Comparison of ENCODE assay signal across 10 cellular contexts in genomic region chr1:20405893-20406604, GRCh38.
A peak's percentile ranks its signal among the peaks of the same experiment; 100 is the strongest.
DNase-seq lines count a peak whose midpoint lies in the region; ATAC-seq and TF ChIP-seq lines count a peak whose summit lies in the region.
"Had no signal": no experiment of that assay in that cellular context is flagged by ENCODE, and none has a peak within 500 bp of the region (broad histone marks: within the 10 kb centered on the region; RNA-seq: fewer than 3 reads in every experiment).

No MANE protein-coding gene starts in this region.

- peak; percentile 27 for DNase-seq in activated CD8-positive, alpha-beta memory T cell treated with anti-CD3 and anti-CD28 coated beads, Interleukin-2, amount 10 ng/mL, durations not matched to agents 7 days and 5 days
- DNase-seq in activated CD8-positive, alpha-beta memory T cell treated with anti-CD3 and anti-CD28 coated beads, Interleukin-2, amount 50 U/mL, for 4 hours = no peak
- no peak for DNase-seq in activated B cell treated with CpG ODN at 0.5 μM for 24 hours
- peak; percentile 37 for DNase-seq in fibroblast of villous mesenchyme (ENCODE audit: low read depth)
- peak; percentile 55 for DNase-seq in type B pancreatic cell (ENCODE audit: extremely low spot score, unreplicated experiment)
- DNase-seq in GM13977 (ENCODE audit: low spot score) = no peak
- no peak for DNase-seq in activated naive CD8-positive, alpha-beta T cell treated with anti-CD3 and anti-CD28 coated beads for 36 hours
- DNase-seq in activated effector memory CD4-positive, alpha-beta T cell treated with anti-CD3 and anti-CD28 coated beads, Interleukin-2, amount 50 U/mL, for 16 hours = no peak

- no peak for ATAC-seq in activated CD8-positive, alpha-beta memory T cell treated with anti-CD3 and anti-CD28 coated beads, Interleukin-2, amount 10 ng/mL, durations not matched to agents 7 days and 5 days
- ATAC-seq in activated B cell treated with CpG ODN at 0.5 μM for 24 hours (ENCODE audit: low read depth) = peak; percentile 59
- ATAC-seq: HCT116, Panc1 had no signal

- no peaks in the 10 kb centered on the region for H3K36me3 Mint-ChIP-seq in activated CD8-positive, alpha-beta memory T cell treated with anti-CD3 and anti-CD28 coated beads, Interleukin-2, amount 10 ng/mL, durations not matched to agents 7 days and 5 days
- no peaks in the 10 kb centered on the region for H3K36me3 Mint-ChIP-seq in activated B cell treated with CpG ODN at 0.5 μM for 24 hours (ENCODE audit: low read depth)
- no peaks in the 10 kb centered on the region for H3K36me3 Mint-ChIP-seq in type B pancreatic cell
- H3K36me3 Mint-ChIP-seq in activated naive CD8-positive, alpha-beta T cell treated with anti-CD3 and anti-CD28 coated beads for 36 hours = no peaks in the 10 kb centered on the region

- no peaks in the 10 kb centered on the region for H3K9me3 Mint-ChIP-seq in activated CD8-positive, alpha-beta memory T cell treated with anti-CD3 and anti-CD28 coated beads, Interleukin-2, amount 10 ng/mL, durations not matched to agents 7 days and 5 days (ENCODE audit: low read depth)
- H3K9me3 Mint-ChIP-seq in activated B cell treated with CpG ODN at 0.5 μM for 24 hours (no peaks in the 10 kb centered on the region), type B pancreatic cell (no peaks in the 10 kb centered on the region)
- no peaks in the 10 kb centered on the region for H3K9me3 Mint-ChIP-seq in activated naive CD8-positive, alpha-beta T cell treated with anti-CD3 and anti-CD28 coated beads for 36 hours

- CTCF ChIA-PET in activated CD8-positive, alpha-beta memory T cell treated with anti-CD3 and anti-CD28 coated beads, Interleukin-2, amount 10 ng/mL, durations not matched to agents 7 days and 5 days (lab: Charles Lee) = interaction anchor here (1.3 kb wide), 1 partner anchor 193 kb away, joined by 3 read pairs; no protein-coding TSS in a partner anchor
- CTCF ChIA-PET in activated B cell treated with CpG ODN at 0.5 μM for 24 hours (lab: Charles Lee) = no interaction called here

- H3K4me1 Mint-ChIP-seq in activated CD8-positive, alpha-beta memory T cell treated with anti-CD3 and anti-CD28 coated beads, Interleukin-2, amount 10 ng/mL, durations not matched to agents 7 days and 5 days = no peaks in the 10 kb centered on the region
- peaks cover 36% of the 10 kb centered on the region for H3K4me1 Mint-ChIP-seq in activated B cell treated with CpG ODN at 0.5 μM for 24 hours
- H3K4me1 Mint-ChIP-seq in type B pancreatic cell (ENCODE audit: unreplicated experiment) = peaks cover 9% of the 10 kb centered on the region
- no peaks in the 10 kb centered on the region for H3K4me1 Mint-ChIP-seq in activated naive CD8-positive, alpha-beta T cell treated with anti-CD3 and anti-CD28 coated beads for 36 hours

- TF ChIP-seq CTCF in activated B cell treated with CpG ODN at 0.5 μM for 24 hours (IDR thresholded peaks at IDR 0.05) = no peak
- no peak for TF ChIP-seq CTCF in fibroblast of villous mesenchyme (IDR thresholded peaks at IDR 0.05; ENCODE audit: insufficient read depth, low read depth, low read length)
- no peak for TF ChIP-seq CTCF in type B pancreatic cell (conservative IDR thresholded peaks at IDR 0.05)
- TF ChIP-seq CTCF in GM13977 (IDR thresholded peaks at IDR 0.05; ENCODE audit: extremely low read depth, insufficient read depth, missing control alignments) = no peak

- peaks cover 58% of the 10 kb centered on the region for H3K27me3 Mint-ChIP-seq in activated CD8-positive, alpha-beta memory T cell treated with anti-CD3 and anti-CD28 coated beads, Interleukin-2, amount 10 ng/mL, durations not matched to agents 7 days and 5 days
- H3K27me3 Mint-ChIP-seq in activated B cell treated with CpG ODN at 0.5 μM for 24 hours (peaks cover 35% of the 10 kb centered on the region), type B pancreatic cell (peaks cover 80% of the 10 kb centered on the region)
- H3K27me3 Mint-ChIP-seq in activated naive CD8-positive, alpha-beta T cell treated with anti-CD3 and anti-CD28 coated beads for 36 hours = peaks cover 43% of the 10 kb centered on the region

- POLR2A ChIA-PET in activated B cell treated with CpG ODN at 0.5 μM for 24 hours (lab: Charles Lee) = no interaction called here

- H3K4me3 Mint-ChIP-seq in activated CD8-positive, alpha-beta memory T cell treated with anti-CD3 and anti-CD28 coated beads, Interleukin-2, amount 10 ng/mL, durations not matched to agents 7 days and 5 days = no peak overlapping the region
- H3K4me3 Mint-ChIP-seq in activated B cell treated with CpG ODN at 0.5 μM for 24 hours = no peak overlapping the region
- no peak overlapping the region for H3K4me3 Mint-ChIP-seq in type B pancreatic cell
- no peak overlapping the region for H3K4me3 Mint-ChIP-seq in activated naive CD8-positive, alpha-beta T cell treated with anti-CD3 and anti-CD28 coated beads for 36 hours

- in situ Hi-C loops in GM13977 (cut with MboI; ENCODE audit: low pct_unique_long_range_greater_than_20kb, low sequenced_read_pairs, unreplicated experiment) = no loop called here

- intact Hi-C loops in activated B cell treated with CpG ODN at 0.5 μM for 24 hours (cut with micrococcal nuclease) = loop anchor here (2.0 kb wide), 1 partner anchor 21 kb away; no protein-coding TSS in a partner anchor

- H3K4me3 ChIP-seq in fibroblast of villous mesenchyme (ENCODE audit: low read depth, low read length) = no peak overlapping the region

- no peak overlapping the region for H3K27ac Mint-ChIP-seq in activated CD8-positive, alpha-beta memory T cell treated with anti-CD3 and anti-CD28 coated beads, Interleukin-2, amount 10 ng/mL, durations not matched to agents 7 days and 5 days
- peak overlapping the region; percentile 38 for H3K27ac Mint-ChIP-seq in activated B cell treated with CpG ODN at 0.5 μM for 24 hours
- H3K27ac Mint-ChIP-seq in type B pancreatic cell = no peak overlapping the region
- no peak overlapping the region for H3K27ac Mint-ChIP-seq in activated naive CD8-positive, alpha-beta T cell treated with anti-CD3 and anti-CD28 coated beads for 36 hours

Comparison
In these comparisons a context has a peak if more than half of its experiments do, and no peak if none do; other contexts are left out.
1. DNase-seq: peak in activated CD8-positive, alpha-beta memory T cell treated with anti-CD3 and anti-CD28 coated beads, Interleukin-2, amount 10 ng/mL, durations not matched to agents 7 days and 5 days (single experiment), fibroblast of villous mesenchyme (single experiment) and type B pancreatic cell (single experiment); none in activated CD8-positive, alpha-beta memory T cell treated with anti-CD3 and anti-CD28 coated beads, Interleukin-2, amount 50 U/mL, for 4 hours (single experiment), activated B cell treated with CpG ODN at 0.5 μM for 24 hours (single experiment), GM13977 (single experiment), activated naive CD8-positive, alpha-beta T cell treated with anti-CD3 and anti-CD28 coated beads for 36 hours (single experiment) and activated effector memory CD4-positive, alpha-beta T cell treated with anti-CD3 and anti-CD28 coated beads, Interleukin-2, amount 50 U/mL, for 16 hours (single experiment).